In genomic region chr20:22696759-22697158, GRCh38 we compare ENCODE assay signal across 8 cellular contexts.
"Had no signal": no experiment of that assay in that cellular context is flagged by ENCODE, and none has a peak within 500 bp of the region (broad histone marks: within the 10 kb centered on the region; RNA-seq: fewer than 3 reads in every experiment).

No MANE protein-coding gene starts in this region.

- DNase-seq: GM23248, GOT3, H7, H9, HCEC 1CT, HFFc6 had no signal

- H3K9me3 ChIP-seq: HAP-1 had no signal

- H3K4me3 ChIP-seq: GM23248, GM23338, HAP-1 had no signal

- H3K4me1 ChIP-seq: HAP-1 had no signal

- H3K36me3 ChIP-seq: HAP-1 had no signal

- H3K27ac ChIP-seq: GM23248 had no signal
